Comparison of ENCODE assay signal across 8 cellular contexts in genomic region chr18:62420151-62420512, GRCh38.
A peak's percentile ranks its signal among the peaks of the same experiment; 100 is the strongest.
DNase-seq lines count a peak whose midpoint lies in the region; ATAC-seq and TF ChIP-seq lines count a peak whose summit lies in the region.

No MANE protein-coding gene starts in this region.

- H3K4me3 Mint-ChIP-seq in neural progenitor cell: no peak overlapping the region

- H3K36me3 ChIP-seq in neural progenitor cell (no peaks in the 10 kb centered on the region), BE2C (no peaks in the 10 kb centered on the region)

- DNase-seq in OCI-M2 (lab: John Stamatoyannopoulos, UW; ENCODE audit: unreplicated experiment): peak; percentile 9
- DNase-seq in choroid plexus epithelial cell (ENCODE audit: low read depth): peak; percentile 10
- no peak for DNase-seq in GM13977 (ENCODE audit: low spot score)
- no peak for DNase-seq in neural progenitor cell (ENCODE audit: low spot score)
- no peak for DNase-seq in BE2C
- no peak for DNase-seq in NCI-H1436 (lab: John Stamatoyannopoulos, UW)

- no peaks in the 10 kb centered on the region for H3K27me3 Mint-ChIP-seq in neural progenitor cell (ENCODE audit: insufficient read depth, low read depth)

- H4K20me1 ChIP-seq in neural progenitor cell (ENCODE audit: low read depth): no peaks in the 10 kb centered on the region

- no peaks in the 10 kb centered on the region for H3K36me3 Mint-ChIP-seq in neural progenitor cell

- peaks cover 7% of the 10 kb centered on the region for H3K9me3 Mint-ChIP-seq in neural progenitor cell

- in situ Hi-C loops in GM13977 (cut with MboI; ENCODE audit: low pct_unique_long_range_greater_than_20kb, low sequenced_read_pairs, unreplicated experiment): no loop called here

- H3K27me3 ChIP-seq in neural progenitor cell (no peaks in the 10 kb centered on the region), BE2C (no peaks in the 10 kb centered on the region)

- H3K27ac Mint-ChIP-seq in neural progenitor cell: no peak overlapping the region

- H3F3A ChIP-seq in neural progenitor cell (ENCODE audit: low read depth): no peaks in the 10 kb centered on the region

- H3K4me3 ChIP-seq in choroid plexus epithelial cell (ENCODE audit: low read depth, low read length) (no peak overlapping the region), skin epidermis (peak overlapping the region in 1 of 7 experiments; percentile 3), neural progenitor cell (no peak overlapping the region), BE2C (ENCODE audit: low read depth, low read length) (no peak overlapping the region)

- H3K9me3 ChIP-seq in neural progenitor cell (ENCODE audit: low read depth) (no peaks in the 10 kb centered on the region), BE2C (no peaks in the 10 kb centered on the region)

- H2AFZ ChIP-seq in neural progenitor cell (replicated peaks): no peak overlapping the region

- H3K27ac ChIP-seq in skin epidermis (peak overlapping the region in 14 of 21 experiments; percentile 9 to 81 (median 43)), neural progenitor cell (no peak overlapping the region)

- no peak overlapping the region for H3K4me2 ChIP-seq in neural progenitor cell

- no peaks in the 10 kb centered on the region for H3K4me1 ChIP-seq in neural progenitor cell
- no peaks in the 10 kb centered on the region for H3K4me1 ChIP-seq in BE2C

- ATAC-seq in GM19395 (IDR thresholded peaks at IDR 0.05; ENCODE audit: unreplicated experiment): peak; percentile 6

- H3K9ac ChIP-seq in neural progenitor cell: no peak overlapping the region

- peaks cover under 1% of the 10 kb centered on the region for H3K4me1 Mint-ChIP-seq in neural progenitor cell

- TF ChIP-seq CTCF in choroid plexus epithelial cell (conservative IDR thresholded peaks at IDR 0.05; ENCODE audit: low read depth, low read length) (no peak), GM13977 (IDR thresholded peaks at IDR 0.05; ENCODE audit: extremely low read depth, insufficient read depth, missing control alignments) (no peak), neural progenitor cell (IDR thresholded peaks at IDR 0.05) (no peak), BE2C (IDR thresholded peaks at IDR 0.05; ENCODE audit: low read depth, low read length) (no peak)

- H3K79me2 ChIP-seq in neural progenitor cell (ENCODE audit: low read depth): no peaks in the 10 kb centered on the region

Comparison
In these comparisons a context has a peak if more than half of its experiments do, and no peak if none do; other contexts are left out.
1. DNase-seq: peak in OCI-M2 (single experiment) and choroid plexus epithelial cell (single experiment); none in GM13977 (single experiment), neural progenitor cell (single experiment), BE2C (single experiment) and NCI-H1436 (single experiment).